In the genomic region with DNA sequence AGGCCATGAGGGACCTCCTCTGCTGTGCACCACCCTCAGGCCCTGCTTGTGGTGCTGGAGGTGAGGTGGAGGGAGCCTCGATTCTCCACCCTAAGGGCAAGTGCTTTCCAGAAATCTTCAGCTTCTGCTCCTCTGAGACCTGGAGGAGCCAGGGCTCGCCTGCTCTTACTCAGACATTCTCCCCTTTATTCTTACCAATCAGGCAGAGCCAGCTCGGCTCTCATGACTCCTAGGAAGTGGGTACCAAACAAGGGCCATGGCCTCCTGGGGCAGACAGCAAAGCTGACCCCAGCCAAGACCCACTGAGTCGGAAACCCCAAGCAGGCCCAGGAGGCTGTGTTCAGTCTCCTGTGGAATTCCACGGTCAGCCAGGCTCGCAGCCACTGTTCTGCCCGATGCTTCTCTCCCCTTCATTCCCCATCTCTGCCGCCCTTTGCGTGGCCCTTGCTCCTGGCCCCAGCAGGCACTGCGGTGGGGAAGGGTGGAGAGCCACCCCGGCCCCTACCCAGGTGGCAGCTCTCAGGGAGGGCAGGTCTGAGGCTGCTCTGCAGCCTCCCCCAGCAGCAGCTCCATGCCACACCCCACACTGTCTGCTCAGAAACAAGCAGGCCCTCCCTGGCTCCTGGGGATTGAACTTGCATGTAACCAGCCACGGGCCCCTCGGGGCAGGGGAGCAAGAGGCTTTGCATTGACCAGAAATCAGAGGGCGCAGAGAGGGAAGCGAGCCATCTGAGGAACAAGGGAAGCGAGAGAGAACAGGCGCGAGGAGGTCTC, we compare ENCODE assay signal across 17 cellular contexts. TPM values are rescaled to one million over a fixed set of nuclear protein-coding genes. Genes with fewer than 3 reads are reported as not detected.
DNase-seq lines count a peak whose midpoint lies in the region; ATAC-seq and TF ChIP-seq lines count a peak whose summit lies in the region.
"Had no signal": no experiment of that assay in that cellular context is flagged by ENCODE, and none has a peak within 500 bp of the region (broad histone marks: within the 10 kb centered on the region; RNA-seq: fewer than 3 reads in every experiment).

No MANE protein-coding gene starts in this region.

- H3K4me1 Mint-ChIP-seq in neural crest cell = peaks cover 46% of the 10 kb centered on the region

- TF ChIP-seq CTCF in heart left ventricle (IDR thresholded peaks at IDR 0.05) (no peak), neural crest cell (conservative IDR thresholded peaks at IDR 0.05) (no peak), thyroid gland (IDR thresholded peaks at IDR 0.05) (no peak)

- no peaks in the 10 kb centered on the region for H3K9me3 ChIP-seq in heart left ventricle
- no peaks in the 10 kb centered on the region for H3K9me3 ChIP-seq in thyroid gland

- 80 to 88% (median 85%) methylated on average over 17 to 18 of the region's 18 CpGs for WGBS in heart left ventricle, 4 donors
- 62 to 64% methylated on average over 16 of the region's 18 CpGs for WGBS in thyroid gland, 2 donors

- H3K36me3 ChIP-seq in heart left ventricle (peaks cover 0 to 52% (median 28%) of the 10 kb centered on the region in 9 donors), thyroid gland (peaks cover 14 to 22% of the 10 kb centered on the region in 2 donors)

- H3K36me3 Mint-ChIP-seq in neural crest cell (ENCODE audit: low read depth) = no peaks in the 10 kb centered on the region

- H3K4me1 ChIP-seq in heart left ventricle (peaks cover 0 to 58% (median 44%) of the 10 kb centered on the region in 12 donors), thyroid gland (peaks cover 5 to 16% of the 10 kb centered on the region in 2 donors)

- H3K27ac ChIP-seq in caudate nucleus (ENCODE audit: low read depth, low read length) (peak overlapping the region; percentile 76), heart left ventricle (peak overlapping the region; percentile 54 to 99 (median 84)), thyroid gland (peak overlapping the region; percentile 74 to 85 (median 75))
- H3K27ac ChIP-seq: KMS-11 had no signal

- intact Hi-C loops in heart left ventricle (cut with DNase I) (loop anchor here in 1 of 10 donors (10.0 kb wide), 1 partner anchor 52 kb away; no protein-coding TSS in a partner anchor), thyroid gland (cut with DNase I) (no loop called here)

- peaks cover 2% of the 10 kb centered on the region for H3K27me3 Mint-ChIP-seq in neural crest cell (ENCODE audit: low read depth)

- TF ChIP-seq POLR2A in heart left ventricle (IDR thresholded peaks at IDR 0.05) (no peak), thyroid gland (IDR thresholded peaks at IDR 0.05) (no peak)

- DNase-seq in caudate nucleus (lab: John Stamatoyannopoulos, UW) (no peak), heart left ventricle (peak in 3 of 5 donors; percentile 29 to 60 (median 34)), neural crest cell (ENCODE audit: low read depth, low spot score) (no peak), thyroid gland (peak; percentile 74 to 80), GF-D8 (lab: John Stamatoyannopoulos, UW) (no peak), mucosa of gallbladder (ENCODE audit: low spot score) (no peak)
- DNase-seq: activated gamma-delta T cell treated with Interleukin-2 at 50 U/mL for 16 hours; hippocampal formation; NCI-H187; NCI-H82; SHP77 treated with DMSO at 0.1 percent for 48 hours; stimulated activated CD4-positive, alpha-beta T cell treated with anti-CD3 and anti-CD28 coated beads, Interleukin-4, amount 100 ng/mL, for 4 hours; stimulated activated naive CD4-positive, alpha-beta T cell had no signal

- no peak overlapping the region for H3K4me3 Mint-ChIP-seq in neural crest cell
- H3K4me3 Mint-ChIP-seq: GM23338 had no signal

- H3K27me3 ChIP-seq in heart left ventricle = no peaks in the 10 kb centered on the region
- H3K27me3 ChIP-seq in thyroid gland = no peaks in the 10 kb centered on the region

- peak overlapping the region; percentile 67 for H3K27ac Mint-ChIP-seq in neural crest cell (ENCODE audit: unreplicated experiment)
- H3K27ac Mint-ChIP-seq: GM23338 had no signal

- H3K4me3 ChIP-seq in heart left ventricle (no peak overlapping the region), thyroid gland (replicated peaks in 1 of 3) (no peak overlapping the region)
- H3K4me3 ChIP-seq: GM23338 had no signal

- no peaks in the 10 kb centered on the region for H3K9me3 Mint-ChIP-seq in neural crest cell
- H3K9me3 Mint-ChIP-seq: GM23338 had no signal

- ATAC-seq in heart left ventricle (no peak), HG02642 (IDR thresholded peaks at IDR 0.05; ENCODE audit: poor library complexity, unreplicated experiment) (no peak), GM21381 (IDR thresholded peaks at IDR 0.05; ENCODE audit: unreplicated experiment) (no peak)
- ATAC-seq: GM23338 had no signal

RNA-seq across cellular contexts. Expression of gene HS1BP3, which starts 24.0 kb away (rescaled TPM):
- 10 to 100 TPM; 12.7 to 23.7 (median 17.9) TPM for total RNA-seq in heart left ventricle
- polyA plus RNA-seq in heart left ventricle = 10 to 100 TPM; 21.0 to 23.7 TPM
- 19.4 and 19.6 TPM in 2 replicates for total RNA-seq in neural crest cell
- total RNA-seq in thyroid gland = 10 to 100 TPM; 30.8 to 42.7 (median 41.7) TPM
- total RNA-seq in mucosa of gallbladder = 50.3 TPM

RNA-seq across cellular contexts. Expression of gene GDF7, which starts 40.1 kb away (rescaled TPM):
- total RNA-seq in heart left ventricle (1 to 10 TPM in 2 of 9 donors, under 1 TPM in 7; 0.14 to 1.6 (median 0.56) TPM), neural crest cell (0.36 and 0.40 TPM in 2 replicates), thyroid gland (under 1 TPM; under 0.01 to 0.42 (median 0.13) TPM), mucosa of gallbladder (2.5 TPM)
- under 1 TPM; 0.22 to 0.30 TPM for polyA plus RNA-seq in heart left ventricle

Comparison
In these comparisons a context has a peak if more than half of its experiments do, and no peak if none do; other contexts are left out.
1. DNase-seq: peak in heart left ventricle (3 of 5) and thyroid gland (2 of 2); none in caudate nucleus (0 of 61), neural crest cell (single experiment), GF-D8 (single experiment) and mucosa of gallbladder (single experiment).
2. Peak in every context shown above with its lines, with median percentiles within 50 percentile points of each other: H3K27ac ChIP-seq.